In genomic region chr2:21135585-21135984, GRCh38 we compare ENCODE assay signal across 23 cellular contexts.
"Had no signal": no experiment of that assay in that cellular context is flagged by ENCODE, and none has a peak within 500 bp of the region (broad histone marks: within the 10 kb centered on the region; RNA-seq: fewer than 3 reads in every experiment).

No MANE protein-coding gene starts in this region.

- H3K27ac ChIP-seq: colonic mucosa, epithelial cell of prostate, esophagus squamous epithelium, gastrocnemius medialis, heart right ventricle, left lung, lower lobe of right lung had no signal

- H3K4me3 ChIP-seq: colonic mucosa, esophagus squamous epithelium, gastrocnemius medialis, heart right ventricle, left lung, lower lobe of right lung, mucosa of descending colon had no signal

- H3K4me1 ChIP-seq: colonic mucosa, esophagus squamous epithelium, gastrocnemius medialis, heart right ventricle, left lung, lower lobe of right lung had no signal

- H3K27me3 ChIP-seq: colonic mucosa, esophagus squamous epithelium, gastrocnemius medialis had no signal

- DNase-seq: colonic mucosa; cortex of kidney; effector CD8-positive, alpha-beta T cell; effector memory CD8-positive, alpha-beta T cell; endodermal cell; erythroblast; esophagus squamous epithelium; foreskin fibroblast; foreskin melanocyte; gastrocnemius medialis; glutamatergic neuron; head of caudate nucleus; heart right ventricle; hippocampal formation; left cardiac atrium; left lung; left ventricle myocardium superior; lower lobe of right lung; mesenchymal stem cell; mucosa of descending colon; naive B cell had no signal

- H3K36me3 ChIP-seq: colonic mucosa, esophagus squamous epithelium, gastrocnemius medialis, heart right ventricle, left lung, lower lobe of right lung had no signal

- ATAC-seq: effector memory CD8-positive, alpha-beta T cell; esophagus mucosa; gastrocnemius medialis; heart right ventricle; left cardiac atrium; left lung; left ventricle myocardium superior; lower lobe of right lung; mucosa of descending colon had no signal
